ENCODE assay signal across 16 cellular contexts in genomic region chr3:133763797-133764734, GRCh38. TPM values are rescaled to one million over a fixed set of nuclear protein-coding genes. Genes with fewer than 3 reads are reported as not detected.
DNase-seq lines count a peak whose midpoint lies in the region; ATAC-seq and TF ChIP-seq lines count a peak whose summit lies in the region.
"Had no signal": no experiment of that assay in that cellular context is flagged by ENCODE, and none has a peak within 500 bp of the region (broad histone marks: within the 10 kb centered on the region; RNA-seq: fewer than 3 reads in every experiment).

No MANE protein-coding gene starts in this region.

- WGBS in right lobe of liver (ENCODE audit: insufficient coverage, low coverage, low lambda C conversion rate, missing lambda C conversion rate): 32% methylated on average over 4 of the region's 6 CpGs
- 66 to 75% methylated on average over 6 of the region's 6 CpGs for WGBS in aorta, 2 donors

- H3K4me3 ChIP-seq in right lobe of liver (no peak overlapping the region), aorta (ENCODE audit: low read length in 2 of 2) (no peak overlapping the region)
- H3K4me3 ChIP-seq: ascending aorta, GM12878, vagina had no signal

- H3K27me3 ChIP-seq in right lobe of liver (no peaks in the 10 kb centered on the region), aorta (ENCODE audit: control insufficient read depth in 1 of 2, insufficient read depth in 2 of 2, low read length in 1 of 2) (no peaks in the 10 kb centered on the region)
- H3K27me3 ChIP-seq: ascending aorta, vagina had no signal

- H3K4me1 ChIP-seq in right lobe of liver: peaks cover 0 to 25% (median 0%) of the 10 kb centered on the region in 4 donors
- H3K4me1 ChIP-seq in aorta (ENCODE audit: control insufficient read depth in 1 of 2, insufficient read depth in 2 of 2, low read length in 2 of 2): no peaks in the 10 kb centered on the region
- H3K4me1 ChIP-seq: ascending aorta, vagina had no signal

- H3K36me3 ChIP-seq in right lobe of liver (peaks cover 0 to 100% (median 44%) of the 10 kb centered on the region in 4 donors), aorta (ENCODE audit: control insufficient read depth in 1 of 2, insufficient read depth in 2 of 2, low read length in 1 of 2) (no peaks in the 10 kb centered on the region)
- H3K36me3 ChIP-seq: ascending aorta, vagina had no signal

- TF ChIP-seq POLR2A in right lobe of liver (IDR thresholded peaks at IDR 0.05): no peak

- H3K9me3 ChIP-seq in right lobe of liver (no peaks in the 10 kb centered on the region), aorta (ENCODE audit: control insufficient read depth, low read length) (no peaks in the 10 kb centered on the region)
- H3K9me3 ChIP-seq: ascending aorta, vagina had no signal

- no peak for TF ChIP-seq CTCF in right lobe of liver (IDR thresholded peaks at IDR 0.05)

- DNase-seq in Right ventricle myocardium superior: no peak
- DNase-seq in cardiac septum (ENCODE audit: low spot score): no peak
- peak; percentile 2 for DNase-seq in fibroblast of peridontal ligament (ENCODE audit: extremely low read depth)
- no peak for DNase-seq in right lobe of liver
- DNase-seq in aorta: peak in 1 of 2 donors; percentile 57
- DNase-seq in ureter (ENCODE audit: low spot score): no peak
- no peak for DNase-seq in T-helper 9 cell
- no peak for DNase-seq in AG08395 (ENCODE audit: low spot score)
- DNase-seq: activated CD4-positive, alpha-beta T cell treated with anti-CD3 and anti-CD28 coated beads for 36 hours; CD8-positive, alpha-beta memory T cell; NCI-H1436 treated with DMSO at 0.1 percent for 48 hours; NCI-H345; stimulated activated CD4-positive, alpha-beta T cell treated with anti-CD3 and anti-CD28 coated beads, Interleukin-1b, Interleukin-23, amount 100 ng/mL, for 48 hours had no signal

- intact Hi-C loops in Right ventricle myocardium superior (cut with DNase I) (no loop called here), cardiac septum (cut with DNase I) (no loop called here), right lobe of liver (cut with DNase I) (no loop called here), aorta (cut with DNase I) (no loop called here)

- ATAC-seq in Right ventricle myocardium superior (ENCODE audit: poor library complexity) (peak; percentile 79), right lobe of liver (peak; percentile 2 to 31 (median 18)), aorta (ENCODE audit: low FRiP score) (peak; percentile 13)
- ATAC-seq: activated CD4-positive, alpha-beta T cell treated with anti-CD3 and anti-CD28 coated beads for 36 hours; GM12878 had no signal

- peak overlapping the region in 1 of 3 donors; percentile 1 for H3K27ac ChIP-seq in right lobe of liver
- no peak overlapping the region for H3K27ac ChIP-seq in aorta (ENCODE audit: low read depth in 1 of 2, low read length in 2 of 2)
- H3K27ac ChIP-seq: ascending aorta, vagina had no signal

RNA-seq across cellular contexts. Expression of gene TF, which starts 17.9 kb away (rescaled TPM):
- total RNA-seq in Right ventricle myocardium superior (5.6 TPM), cardiac septum (5.8 TPM), right lobe of liver (over 10,000 TPM in 4 of 6 experiments, 1,000 to 10,000 TPM in 2; 2,871 to 25,349 (median 17,684) TPM), aorta (1 to 10 TPM; 1.1 to 7.4 TPM), ureter (2.1 TPM)
- 1 to 10 TPM in 1 of 2 donors, under 1 TPM in 1; 0.75 to 2.1 TPM for polyA plus RNA-seq in aorta
- polyA plus RNA-seq: CD8-positive, alpha-beta memory T cell had no signal

RNA-seq across cellular contexts. Expression of gene SRPRB, which starts 41.5 kb away (rescaled TPM):
- total RNA-seq in Right ventricle myocardium superior: 26.4 TPM
- 27.6 TPM for total RNA-seq in cardiac septum
- total RNA-seq in right lobe of liver: 10 to 100 TPM; 48.1 to 78.5 (median 56.4) TPM
- 10 to 100 TPM; 32.9 to 33.6 TPM for total RNA-seq in aorta
- 10 to 100 TPM in 1 of 2 donors, 1 to 10 TPM in 1; 8.6 to 18.0 TPM for polyA plus RNA-seq in aorta
- total RNA-seq in ureter: 52.7 TPM

Comparison
In these comparisons a context has a peak if more than half of its experiments do, and no peak if none do; other contexts are left out.
1. ATAC-seq: peak in every context shown above with its lines; median percentile 79 in Right ventricle myocardium superior; 18 in right lobe of liver; 13 in aorta.
2. RNA of gene TF, which starts 17.9 kb away (total RNA-seq): 2,871 to 25,349 TPM in right lobe of liver; 1.1 to 7.4 TPM in aorta, 5.8 TPM in cardiac septum (single experiment), 5.6 TPM in Right ventricle myocardium superior (single experiment) and 2.1 TPM in ureter (single experiment); every median in the first group is over 100 times any median in the second.